20 cellular contexts compared by ENCODE assay signal in the genomic region with DNA sequence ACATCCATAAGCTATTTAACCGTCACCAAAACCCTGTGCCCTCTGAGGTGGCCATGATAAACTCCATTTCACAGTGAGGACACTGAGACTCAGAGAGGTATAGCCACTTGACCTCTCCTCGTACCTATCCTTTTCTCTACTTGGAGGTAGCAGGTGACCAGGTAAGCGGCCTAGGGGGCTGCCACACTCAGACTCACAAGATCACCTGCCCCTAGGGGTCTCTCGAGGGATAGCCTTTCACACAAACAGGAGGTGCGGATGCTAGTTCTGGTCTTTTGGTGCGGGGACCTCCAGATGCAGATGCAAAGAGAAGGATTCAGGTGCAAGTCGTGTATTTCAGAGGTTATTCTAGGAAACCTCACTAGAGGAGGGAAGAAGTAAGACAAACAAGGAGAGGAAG. TPM values are rescaled to one million over a fixed set of nuclear protein-coding genes. Genes with fewer than 3 reads are reported as not detected.
DNase-seq lines count a peak whose midpoint lies in the region; ATAC-seq, FAIRE-seq and TF ChIP-seq lines count a peak whose summit lies in the region.
"Had no signal": no experiment of that assay in that cellular context is flagged by ENCODE, and none has a peak within 500 bp of the region (broad histone marks: within the 10 kb centered on the region; RNA-seq: fewer than 3 reads in every experiment).

No MANE protein-coding gene starts in this region.

- H3K18ac ChIP-seq in H1 (ENCODE audit: extremely low read depth, low read length): no peak overlapping the region

- 73% methylated on average over 7 of the region's 7 CpGs; no CpG with 5 or more reads in 1 of the 2 experiments for WGBS in H1 (ENCODE audit: extremely low coverage in 1 of 2, insufficient coverage in 1 of 2, insufficient read length in 1 of 2, insufficient replicate concordance in 2 of 2, low coverage in 1 of 2, low lambda C conversion rate in 2 of 2, missing lambda C conversion rate in 1 of 2), 2 experiments

- TF ChIP-seq POLR2A in H1 (IDR thresholded peaks at IDR 0.05; ENCODE audit: control extremely low read depth in 1 of 2, low read depth in 2 of 2, low read length in 2 of 2): no peak
- TF ChIP-seq POLR2A in GM12891 (IDR thresholded peaks at IDR 0.05; ENCODE audit: low read depth, low read length): no peak

- H3K4me1 Mint-ChIP-seq in HFFc6 (ENCODE audit: low read depth) (no peaks in the 10 kb centered on the region), progenitor cell of endocrine pancreas (ENCODE audit: low read depth) (no peaks in the 10 kb centered on the region)
- no peaks in the 10 kb centered on the region for H3K4me1 Mint-ChIP-seq in activated T-cell treated with anti-CD3 and anti-CD28 coated beads, Interleukin-2, amount 50 U/mL, for 72 hours (ENCODE audit: low read depth)
- no peaks in the 10 kb centered on the region for H3K4me1 Mint-ChIP-seq in activated T-helper 17 cell treated with anti-CD3 and anti-CD28 coated beads, Interleukin-2, amount 50 U/mL, for 72 hours

- H2BK12ac ChIP-seq in H1 (ENCODE audit: low read depth, low read length): no peak overlapping the region

- no peaks in the 10 kb centered on the region for H3K9me3 Mint-ChIP-seq in HFFc6
- H3K9me3 Mint-ChIP-seq in progenitor cell of endocrine pancreas (ENCODE audit: low read depth): peaks cover 7% of the 10 kb centered on the region
- no peaks in the 10 kb centered on the region for H3K9me3 Mint-ChIP-seq in activated T-cell treated with anti-CD3 and anti-CD28 coated beads, Interleukin-2, amount 50 U/mL, for 72 hours
- no peaks in the 10 kb centered on the region for H3K9me3 Mint-ChIP-seq in activated T-helper 17 cell treated with anti-CD3 and anti-CD28 coated beads, Interleukin-2, amount 50 U/mL, for 72 hours

- H3K4me3 ChIP-seq in H1 (ENCODE audit: extremely low read depth in 1 of 4, insufficient read depth in 2 of 4, low read depth in 3 of 4, low read length in 4 of 4): no peak overlapping the region
- H3K4me3 ChIP-seq: BLaER1 treated with 17β-estradiol and CSF1 and Interleukin-3, amounts not matched to agents 10 nM and 100 nM had no signal

- no peak for TF ChIP-seq EP300 in H1 (IDR thresholded peaks at IDR 0.05; ENCODE audit: borderline replicate concordance in 1 of 2, low read depth in 2 of 2, low read length in 2 of 2)

- no peak overlapping the region for H3K27ac Mint-ChIP-seq in HFFc6
- no peak overlapping the region for H3K27ac Mint-ChIP-seq in progenitor cell of endocrine pancreas
- no peak overlapping the region for H3K27ac Mint-ChIP-seq in activated T-cell treated with anti-CD3 and anti-CD28 coated beads, Interleukin-2, amount 50 U/mL, for 72 hours
- no peak overlapping the region for H3K27ac Mint-ChIP-seq in activated T-helper 17 cell treated with anti-CD3 and anti-CD28 coated beads, Interleukin-2, amount 50 U/mL, for 72 hours

- ATAC-seq in activated T-cell treated with anti-CD3 and anti-CD28 coated beads, Interleukin-2, amount 50 U/mL, for 72 hours (replicated peaks in 1 of 2): no peak
- no peak for ATAC-seq in activated T-helper 17 cell treated with anti-CD3 and anti-CD28 coated beads, Interleukin-2, amount 50 U/mL, for 72 hours (replicated peaks)

- POLR2A ChIA-PET in H1 (lab: Charles Lee; ENCODE audit: partially characterized antibody): interaction anchor here (1.3 kb wide), 1 partner anchor 26 kb away, joined by 3 read pairs; no protein-coding TSS in a partner anchor

- no peaks in the 10 kb centered on the region for H3K27me3 ChIP-seq in H1 (replicated peaks in 1 of 4; ENCODE audit: control insufficient read depth in 3 of 4, extremely low read depth in 1 of 4, insufficient read depth in 3 of 4, low read length in 3 of 4)
- H3K27me3 ChIP-seq: BLaER1 treated with 17β-estradiol and CSF1 and Interleukin-3, amounts not matched to agents 10 nM and 100 nM had no signal

- H3K79me1 ChIP-seq in H1 (ENCODE audit: low read depth, low read length): no peaks in the 10 kb centered on the region

- no peak overlapping the region for H2BK120ac ChIP-seq in H1 (replicated peaks; ENCODE audit: low read depth, low read length)

- H2BK5ac ChIP-seq in H1 (ENCODE audit: low read depth, low read length): no peak overlapping the region

- no peak overlapping the region for H4K8ac ChIP-seq in H1 (ENCODE audit: extremely low read depth, insufficient read depth, low read length)

- H4K5ac ChIP-seq in H1 (ENCODE audit: insufficient read length, low read depth, low read length): no peak overlapping the region

- no peak overlapping the region for H3K27ac ChIP-seq in H1 (ENCODE audit: low read depth, low read length)
- H3K27ac ChIP-seq: BLaER1 treated with 17β-estradiol and CSF1 and Interleukin-3, amounts not matched to agents 10 nM and 100 nM had no signal

- H3K79me2 ChIP-seq in H1 (ENCODE audit: control insufficient read depth in 1 of 2, insufficient read depth in 2 of 2, low read length in 2 of 2): no peaks in the 10 kb centered on the region

- no peak overlapping the region for H3K56ac ChIP-seq in H1 (replicated peaks; ENCODE audit: insufficient read length, low read depth, low read length)

- no peak overlapping the region for H2AFZ ChIP-seq in H1 (ENCODE audit: low read length)

- TF ChIP-seq CTCF in GM12873 (IDR thresholded peaks at IDR 0.05; ENCODE audit: insufficient read depth, low read depth, low read length, missing control alignments): peak; percentile 36
- peak; percentile 14; the same call in 1 of the 2 replicates for TF ChIP-seq CTCF in HFFc6 (IDR thresholded peaks at IDR 0.05)
- TF ChIP-seq CTCF in H1 (IDR thresholded peaks at IDR 0.05; ENCODE audit: control extremely low read depth in 1 of 3, insufficient read depth in 1 of 3, low read depth in 1 of 3, low read length in 3 of 3): peak; percentile 47 to 67 (median 51)
- TF ChIP-seq CTCF in progenitor cell of endocrine pancreas (IDR thresholded peaks at IDR 0.05; ENCODE audit: unreplicated experiment): peak; percentile 45

- no peak overlapping the region for H2BK15ac ChIP-seq in H1 (ENCODE audit: low read length)

- H3K4me1 ChIP-seq in H1 (replicated peaks in 1 of 4; ENCODE audit: control insufficient read depth in 3 of 4, insufficient read depth in 4 of 4, low read length in 3 of 4): no peaks in the 10 kb centered on the region

- DNase-seq in HFFc6 (no peak), H1 (ENCODE audit: low read depth in 1 of 2, low spot score in 2 of 2) (peak in 1 of 2 experiments; percentile 57), progenitor cell of endocrine pancreas (ENCODE audit: low spot score, unreplicated experiment) (no peak), GM12891 (ENCODE audit: insufficient read length, low spot score) (no peak)
- no peak for DNase-seq in activated T-cell treated with anti-CD3 and anti-CD28 coated beads, Interleukin-2, amount 50 U/mL, for 72 hours
- DNase-seq: DMS 273 treated with DMSO at 0.1 percent for 48 hours, EL, Karpas-422, NCI-H1417 treated with DMSO at 0.1 percent for 48 hours, NCI-H2029 treated with DMSO at 0.1 percent for 48 hours, NCI-H510A, NCI-H82, SIG-M5, SW 1271 had no signal

- H3K9me3 ChIP-seq in H1 (ENCODE audit: insufficient read depth in 2 of 2, low read depth in 1 of 2, low read length in 1 of 2): no peaks in the 10 kb centered on the region

- no peaks in the 10 kb centered on the region for H4K20me1 ChIP-seq in H1 (replicated peaks in 1 of 2; ENCODE audit: control insufficient read depth in 1 of 2, insufficient read depth in 2 of 2, low read length in 2 of 2)
- H4K20me1 ChIP-seq: BLaER1 treated with 17β-estradiol and CSF1 and Interleukin-3, amounts not matched to agents 10 nM and 100 nM had no signal

- FAIRE-seq in H1 (lab: Jason Lieb, UNC): no peak
- no peak for FAIRE-seq in GM12891 (lab: Jason Lieb, UNC)
- FAIRE-seq: GM19239 had no signal

- no peak overlapping the region for H3K4ac ChIP-seq in H1 (replicated peaks; ENCODE audit: insufficient read length, low read depth, low read length)

- H3K4me3 Mint-ChIP-seq in HFFc6 (no peak overlapping the region), progenitor cell of endocrine pancreas (ENCODE audit: low read depth) (no peak overlapping the region)
- no peak overlapping the region for H3K4me3 Mint-ChIP-seq in activated T-cell treated with anti-CD3 and anti-CD28 coated beads, Interleukin-2, amount 50 U/mL, for 72 hours
- no peak overlapping the region for H3K4me3 Mint-ChIP-seq in activated T-helper 17 cell treated with anti-CD3 and anti-CD28 coated beads, Interleukin-2, amount 50 U/mL, for 72 hours

- no peaks in the 10 kb centered on the region for H3K36me3 ChIP-seq in H1 (ENCODE audit: control insufficient read depth in 2 of 4, insufficient read depth in 4 of 4, low read length in 3 of 4)
- H3K36me3 ChIP-seq: BLaER1 treated with 17β-estradiol and CSF1 and Interleukin-3, amounts not matched to agents 10 nM and 100 nM had no signal

- H4K91ac ChIP-seq in H1 (replicated peaks; ENCODE audit: insufficient read length, low read length): no peak overlapping the region

- no peak overlapping the region for H3K4me2 ChIP-seq in H1 (ENCODE audit: insufficient read depth in 1 of 2, low read depth in 2 of 2, low read length in 2 of 2)

- CTCF ChIA-PET in H1 (lab: Charles Lee; ENCODE audit: partially characterized antibody): interaction anchor here (0.6 to 6.2 kb wide), 20 partner anchors 9 to 1141 kb away, joined by 3 to 61 read pairs (median 4); a partner anchor contains a TSS

- no peak overlapping the region for H3K9ac ChIP-seq in H1 (replicated peaks in 1 of 4; ENCODE audit: extremely low read depth in 1 of 4, low read depth in 3 of 4, low read length in 3 of 4)
- H3K9ac ChIP-seq: BLaER1 treated with 17β-estradiol and CSF1 and Interleukin-3, amounts not matched to agents 10 nM and 100 nM had no signal

- no peak overlapping the region for H3K23ac ChIP-seq in H1 (ENCODE audit: insufficient read length)

- no peaks in the 10 kb centered on the region for H3K23me2 ChIP-seq in H1 (ENCODE audit: low read depth, low read length)

- H3K14ac ChIP-seq in H1 (ENCODE audit: insufficient read length): no peak overlapping the region

- peaks cover 3% of the 10 kb centered on the region for H3K27me3 Mint-ChIP-seq in HFFc6 (ENCODE audit: insufficient read depth)
- H3K27me3 Mint-ChIP-seq in progenitor cell of endocrine pancreas: peaks cover 21% of the 10 kb centered on the region
- peaks cover 16% of the 10 kb centered on the region for H3K27me3 Mint-ChIP-seq in activated T-cell treated with anti-CD3 and anti-CD28 coated beads, Interleukin-2, amount 50 U/mL, for 72 hours (ENCODE audit: low read depth)
- H3K27me3 Mint-ChIP-seq in activated T-helper 17 cell treated with anti-CD3 and anti-CD28 coated beads, Interleukin-2, amount 50 U/mL, for 72 hours: peaks cover 35% of the 10 kb centered on the region

- H3K36me3 Mint-ChIP-seq in HFFc6 (ENCODE audit: low read depth): no peaks in the 10 kb centered on the region
- H3K36me3 Mint-ChIP-seq in progenitor cell of endocrine pancreas (ENCODE audit: insufficient read depth): no peaks in the 10 kb centered on the region
- no peaks in the 10 kb centered on the region for H3K36me3 Mint-ChIP-seq in activated T-cell treated with anti-CD3 and anti-CD28 coated beads, Interleukin-2, amount 50 U/mL, for 72 hours (ENCODE audit: insufficient read depth in 2 of 2)
- no peaks in the 10 kb centered on the region for H3K36me3 Mint-ChIP-seq in activated T-helper 17 cell treated with anti-CD3 and anti-CD28 coated beads, Interleukin-2, amount 50 U/mL, for 72 hours (ENCODE audit: low read depth)

- peak; percentile 21 to 38; a peak in 3 of 4 replicates for TF ChIP-seq RAD21 in H1 (IDR thresholded peaks at IDR 0.05 in 1 of 2, conservative IDR thresholded peaks at IDR 0.05 in 1 of 2; ENCODE audit: low read depth in 2 of 2, low read length in 2 of 2)

- H2BK20ac ChIP-seq in H1 (ENCODE audit: low read length): no peak overlapping the region

- H2AK5ac ChIP-seq in H1 (ENCODE audit: low read depth, low read length): 0 out of 2 replicates have a peak overlapping the region, but pooled peaks have one; percentile 3

RNA-seq across cellular contexts. Expression of a gene that starts 14.6 kb away (rescaled TPM):
- not detected for total RNA-seq in HFFc6 (2021; fragmentation: NEBNext Ultra II Directional; extraction: Animal tissue kit (Norgen Biotek cat#: 25700))
- total RNA-seq in H1 (2021; fragmentation: NEBNext Ultra II Directional; extraction: Animal tissue kit (Norgen Biotek cat#: 25700)): not detected in 2 replicates
- not detected in 2 replicates for polyA plus RNA-seq in H1 (2011; rRNA removed)
- polyA plus RNA-seq in H1 (2011; cell fraction: cytosol; rRNA removed): not detected
- not detected for polyA plus RNA-seq in H1 (2011; cell fraction: nucleus; rRNA removed)
- polyA plus RNA-seq in H1 (2012, experiment 1 of 2): not detected in 4 replicates
- not detected for polyA plus RNA-seq in H1 (2012, experiment 2 of 2)
- not detected for polyA plus RNA-seq in H1 (2013, experiment 1 of 2)
- polyA plus RNA-seq in H1 (2013, experiment 2 of 2): not detected
- not detected in 2 replicates for polyA minus RNA-seq in H1 (2011; rRNA and poly(A)+ RNA removed)
- polyA minus RNA-seq in H1 (2011; cell fraction: cytosol; rRNA and poly(A)+ RNA removed): not detected
- not detected for polyA minus RNA-seq in H1 (2011; cell fraction: nucleus; rRNA and poly(A)+ RNA removed)
- total RNA-seq in progenitor cell of endocrine pancreas: not detected in 2 replicates
- not detected for polyA plus RNA-seq in GM12891 (2012; ENCODE audit: low read depth, missing spikeins)
- total RNA-seq in activated T-cell treated with anti-CD3 and anti-CD28 coated beads, Interleukin-2, amount 50 U/mL, for 72 hours: not detected
- not detected for total RNA-seq in activated T-helper 17 cell treated with anti-CD3 and anti-CD28 coated beads, Interleukin-2, amount 50 U/mL, for 72 hours
- total RNA-seq: RPMI7951 had no signal
- polyA plus RNA-seq: AG04450 had no signal

RNA-seq across cellular contexts. Expression of a gene that starts 17.6 kb away (rescaled TPM):
- not detected for total RNA-seq in HFFc6 (2021; fragmentation: NEBNext Ultra II Directional; extraction: Animal tissue kit (Norgen Biotek cat#: 25700))
- 0.17 TPM in 1 of 2 replicates, not detected in the other for total RNA-seq in H1 (2021; fragmentation: NEBNext Ultra II Directional; extraction: Animal tissue kit (Norgen Biotek cat#: 25700))
- 0.15 and 0.41 TPM in 2 replicates for polyA plus RNA-seq in H1 (2011; rRNA removed)
- polyA plus RNA-seq in H1 (2011; cell fraction: cytosol; rRNA removed): 0.04 TPM
- polyA plus RNA-seq in H1 (2011; cell fraction: nucleus; rRNA removed): 0.24 TPM
- polyA plus RNA-seq in H1 (2012, experiment 1 of 2): 0.20 to 0.27 TPM in 2 of 4 replicates, not detected in the others
- not detected for polyA plus RNA-seq in H1 (2012, experiment 2 of 2)
- 0.32 TPM for polyA plus RNA-seq in H1 (2013, experiment 1 of 2)
- 0.20 TPM for polyA plus RNA-seq in H1 (2013, experiment 2 of 2)
- polyA minus RNA-seq in H1 (2011; rRNA and poly(A)+ RNA removed): 1.3 TPM in 1 of 2 replicates, not detected in the other
- not detected for polyA minus RNA-seq in H1 (2011; cell fraction: cytosol; rRNA and poly(A)+ RNA removed)
- polyA minus RNA-seq in H1 (2011; cell fraction: nucleus; rRNA and poly(A)+ RNA removed): not detected
- not detected in 2 replicates for total RNA-seq in progenitor cell of endocrine pancreas
- polyA plus RNA-seq in GM12891 (2012; ENCODE audit: low read depth, missing spikeins): 0.27 TPM
- total RNA-seq in activated T-cell treated with anti-CD3 and anti-CD28 coated beads, Interleukin-2, amount 50 U/mL, for 72 hours: not detected
- not detected for total RNA-seq in activated T-helper 17 cell treated with anti-CD3 and anti-CD28 coated beads, Interleukin-2, amount 50 U/mL, for 72 hours
- total RNA-seq: RPMI7951 had no signal
- polyA plus RNA-seq: AG04450 had no signal

RNA-seq across cellular contexts. Expression of a gene that starts 39.7 kb away (rescaled TPM):
- not detected for total RNA-seq in HFFc6 (2021; fragmentation: NEBNext Ultra II Directional; extraction: Animal tissue kit (Norgen Biotek cat#: 25700))
- not detected in 2 replicates for total RNA-seq in H1 (2021; fragmentation: NEBNext Ultra II Directional; extraction: Animal tissue kit (Norgen Biotek cat#: 25700))
- polyA plus RNA-seq in H1 (2011; rRNA removed): not detected in 2 replicates
- not detected for polyA plus RNA-seq in H1 (2011; cell fraction: cytosol; rRNA removed)
- not detected for polyA plus RNA-seq in H1 (2011; cell fraction: nucleus; rRNA removed)
- not detected in 4 replicates for polyA plus RNA-seq in H1 (2012, experiment 1 of 2)
- polyA plus RNA-seq in H1 (2012, experiment 2 of 2): not detected
- not detected for polyA plus RNA-seq in H1 (2013, experiment 1 of 2)
- polyA plus RNA-seq in H1 (2013, experiment 2 of 2): not detected
- not detected in 2 replicates for polyA minus RNA-seq in H1 (2011; rRNA and poly(A)+ RNA removed)
- polyA minus RNA-seq in H1 (2011; cell fraction: cytosol; rRNA and poly(A)+ RNA removed): not detected
- not detected for polyA minus RNA-seq in H1 (2011; cell fraction: nucleus; rRNA and poly(A)+ RNA removed)
- 5.1 and 6.0 TPM in 2 replicates for total RNA-seq in progenitor cell of endocrine pancreas
- 0.14 TPM for polyA plus RNA-seq in GM12891 (2012; ENCODE audit: low read depth, missing spikeins)
- total RNA-seq in activated T-cell treated with anti-CD3 and anti-CD28 coated beads, Interleukin-2, amount 50 U/mL, for 72 hours: not detected
- not detected for total RNA-seq in activated T-helper 17 cell treated with anti-CD3 and anti-CD28 coated beads, Interleukin-2, amount 50 U/mL, for 72 hours
- total RNA-seq: RPMI7951 had no signal
- polyA plus RNA-seq: AG04450 had no signal

RNA-seq across cellular contexts. Expression of a gene that starts 46.0 kb away (rescaled TPM):
- total RNA-seq in HFFc6 (2021; fragmentation: NEBNext Ultra II Directional; extraction: Animal tissue kit (Norgen Biotek cat#: 25700)): not detected
- total RNA-seq in H1 (2021; fragmentation: NEBNext Ultra II Directional; extraction: Animal tissue kit (Norgen Biotek cat#: 25700)): not detected in 2 replicates
- not detected in 2 replicates for polyA plus RNA-seq in H1 (2011; rRNA removed)
- not detected for polyA plus RNA-seq in H1 (2011; cell fraction: cytosol; rRNA removed)
- polyA plus RNA-seq in H1 (2011; cell fraction: nucleus; rRNA removed): not detected
- polyA plus RNA-seq in H1 (2012, experiment 1 of 2): not detected in 4 replicates
- polyA plus RNA-seq in H1 (2012, experiment 2 of 2): not detected
- not detected for polyA plus RNA-seq in H1 (2013, experiment 1 of 2)
- polyA plus RNA-seq in H1 (2013, experiment 2 of 2): not detected
- not detected in 2 replicates for polyA minus RNA-seq in H1 (2011; rRNA and poly(A)+ RNA removed)
- polyA minus RNA-seq in H1 (2011; cell fraction: cytosol; rRNA and poly(A)+ RNA removed): not detected
- not detected for polyA minus RNA-seq in H1 (2011; cell fraction: nucleus; rRNA and poly(A)+ RNA removed)
- total RNA-seq in progenitor cell of endocrine pancreas: not detected in 2 replicates
- not detected for polyA plus RNA-seq in GM12891 (2012; ENCODE audit: low read depth, missing spikeins)
- not detected for total RNA-seq in activated T-cell treated with anti-CD3 and anti-CD28 coated beads, Interleukin-2, amount 50 U/mL, for 72 hours
- not detected for total RNA-seq in activated T-helper 17 cell treated with anti-CD3 and anti-CD28 coated beads, Interleukin-2, amount 50 U/mL, for 72 hours
- total RNA-seq: RPMI7951 had no signal
- polyA plus RNA-seq: AG04450 had no signal
